Comparison of ENCODE assay signal across 1 cellular context in genomic region chr3:168616901-168617300, GRCh38.
TF ChIP-seq lines count a peak whose summit lies in the region.

No MANE protein-coding gene starts in this region.

TF ChIP-seq in SK-N-SH treated with all-trans-retinoic acid at 6 μM for 48 hours, 23 proteins besides CTCF, POLR2A, EP300 and RAD21 (continued from another document):
- TF ChIP-seq PPARA (CRISPR knock-in tag; IDR thresholded peaks at IDR 0.05; ENCODE audit: borderline replicate concordance), result no peak
- TF ChIP-seq ARNTL (CRISPR knock-in tag; IDR thresholded peaks at IDR 0.05; ENCODE audit: borderline replicate concordance, low read depth), result no peak
- TF ChIP-seq PATZ1 (CRISPR knock-in tag; IDR thresholded peaks at IDR 0.05; ENCODE audit: borderline replicate concordance), result no peak
- no peak for TF ChIP-seq ISL1 (CRISPR knock-in tag; IDR thresholded peaks at IDR 0.05)
- TF ChIP-seq ZNF565 (CRISPR knock-in tag; conservative IDR thresholded peaks at IDR 0.05; ENCODE audit: low read depth), result no peak
- no peak for TF ChIP-seq ESRRG (CRISPR knock-in tag; IDR thresholded peaks at IDR 0.05)
- no peak for TF ChIP-seq RARB (CRISPR knock-in tag; IDR thresholded peaks at IDR 0.05)
- TF ChIP-seq SNAI2 (CRISPR knock-in tag; IDR thresholded peaks at IDR 0.05), result no peak
- TF ChIP-seq POU6F1 (CRISPR knock-in tag; IDR thresholded peaks at IDR 0.05; ENCODE audit: borderline replicate concordance, low read depth), result no peak
- no peak for TF ChIP-seq OSR1 (CRISPR knock-in tag; IDR thresholded peaks at IDR 0.05)
